Comparison of ENCODE assay signal across 1 cellular context in genomic region chr19:1932395-1932794, GRCh38.
TF ChIP-seq lines count a peak whose summit lies in the region.

No MANE protein-coding gene starts in this region.

TF ChIP-seq in GM23338, 12 proteins besides CTCF, POLR2A, EP300 and RAD21:
- TF ChIP-seq REST (IDR thresholded peaks at IDR 0.05; ENCODE audit: unreplicated experiment) (no peak), NANOG (IDR thresholded peaks at IDR 0.05; ENCODE audit: borderline replicate concordance) (no peak), ZNF331 (CRISPR knock-in tag; IDR thresholded peaks at IDR 0.05; ENCODE audit: low read depth) (peak; percentile 91), ZNF114 (CRISPR knock-in tag; IDR thresholded peaks at IDR 0.05) (no peak), EZH2phosphoT487 (IDR thresholded peaks at IDR 0.05; ENCODE audit: unreplicated experiment) (no peak), CREB1 (CRISPR knock-in tag; IDR thresholded peaks at IDR 0.05; ENCODE audit: low read depth) (no peak), POLR2AphosphoS5 (IDR thresholded peaks at IDR 0.05; ENCODE audit: low read depth) (no peak)
